9 cellular contexts compared by ENCODE assay signal in the genomic region with DNA sequence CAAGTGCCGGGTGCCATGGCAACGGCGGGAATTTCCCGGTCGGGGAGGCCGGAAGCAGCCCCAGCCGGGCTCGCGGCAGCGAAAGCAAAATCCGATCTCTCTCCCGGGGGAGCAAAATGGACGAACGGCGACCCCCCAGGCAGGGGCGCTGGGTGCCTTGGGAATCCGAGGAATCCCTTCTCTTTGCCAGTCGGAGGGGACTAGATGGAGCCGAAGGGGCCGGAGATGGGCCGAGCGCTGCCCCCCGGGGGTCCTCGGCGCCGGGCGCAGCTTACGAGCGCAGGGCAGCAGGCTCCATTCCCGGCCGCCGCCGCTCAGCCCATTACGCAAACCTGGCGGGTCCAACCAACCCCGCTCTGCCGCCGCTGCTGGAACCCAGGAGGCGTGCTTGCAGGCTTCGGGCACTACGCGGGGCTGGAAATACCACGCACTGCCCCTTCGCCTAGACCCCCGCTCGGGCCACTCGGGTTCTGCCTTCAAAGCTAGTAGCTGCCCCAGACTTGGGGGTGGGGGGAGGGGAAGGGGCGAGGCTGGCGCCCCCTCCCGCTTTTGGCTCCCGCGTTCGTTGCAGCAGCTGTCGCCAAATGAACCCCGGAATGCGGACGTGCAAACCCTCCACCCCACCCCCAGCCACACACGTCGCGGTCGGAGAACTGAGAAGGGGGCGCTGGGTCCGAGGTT. TPM values are rescaled to one million over a fixed set of nuclear protein-coding genes. Genes with fewer than 3 reads are reported as not detected.
A peak's percentile ranks its signal among the peaks of the same experiment; 100 is the strongest.
DNase-seq lines count a peak whose midpoint lies in the region; ATAC-seq, FAIRE-seq and TF ChIP-seq lines count a peak whose summit lies in the region.
"Not testable (repeated sequence)": the region's sequence is repeated elsewhere in the genome, so short reads cannot be mapped to it uniquely, and the experiment has no call there.
"Had no signal": no experiment of that assay in that cellular context is flagged by ENCODE, and none has a peak within 500 bp of the region (broad histone marks: within the 10 kb centered on the region; RNA-seq: fewer than 3 reads in every experiment).

No MANE protein-coding gene starts in this region.

- not testable (repeated sequence) for TF ChIP-seq POLR2A in A549 (IDR thresholded peaks at IDR 0.05; ENCODE audit: low read length)

- H3K4me3 ChIP-seq in A549 (peak overlapping the region; percentile 71), GM23338 (peak overlapping the region; percentile 63), PC-9 (peak overlapping the region; percentile 69), bronchial epithelial cell (ENCODE audit: low read depth, low read length) (peak overlapping the region; percentile 52)

- not testable (repeated sequence) for H3K4me1 Mint-ChIP-seq in GM23338; naive thymus-derived CD8-positive, alpha-beta T cell

- not testable (repeated sequence) for H3K9me2 ChIP-seq in GM23338 (ENCODE audit: insufficient read depth); PC-9 (ENCODE audit: insufficient read depth)

- POLR2A ChIA-PET in A549 (lab: Yijun Ruan, JAX); PC-9 (lab: Charles Lee; ENCODE audit: unreplicated experiment): not testable (repeated sequence)
- POLR2A ChIA-PET in naive thymus-derived CD8-positive, alpha-beta T cell (lab: Charles Lee): interaction anchor here (0.6 to 0.7 kb wide), 2 partner anchors 64 to 87 kb away, joined by 4 read pairs; no protein-coding TSS in a partner anchor

- H3K27ac ChIP-seq in A549 (peak overlapping the region; percentile 82 to 93), GM23338 (ENCODE audit: low read depth) (peak overlapping the region; percentile 81; the same call in 1 of the 2 replicates)
- not testable (repeated sequence) for H3K27ac ChIP-seq in PC-9

- not testable (repeated sequence) for H3K79me2 ChIP-seq in GM23338 (replicated peaks; ENCODE audit: insufficient read depth); PC-9 (ENCODE audit: low read depth)

- H3K27me3 ChIP-seq in GM23338 (ENCODE audit: insufficient read depth); PC-9 (ENCODE audit: insufficient read depth, low read depth); bronchial epithelial cell (ENCODE audit: control insufficient read depth, insufficient read depth, low read length): not testable (repeated sequence)

- H3K9me3 ChIP-seq in A549; PC-9 (ENCODE audit: insufficient read depth, low read depth): not testable (repeated sequence)

- not testable (repeated sequence) for H3K36me3 Mint-ChIP-seq in GM23338 (ENCODE audit: low read depth); naive thymus-derived CD8-positive, alpha-beta T cell

- not testable (repeated sequence) for ATAC-seq in A549; GM23338; left cardiac atrium; naive thymus-derived CD8-positive, alpha-beta T cell

- intact Hi-C loops in PC-9 (cut with micrococcal nuclease; ENCODE audit: unreplicated experiment); left cardiac atrium (cut with DNase I): not testable (repeated sequence)

- H2AFZ ChIP-seq in GM23338, PC-9: not testable (repeated sequence)

- not testable (repeated sequence) for H3K27ac Mint-ChIP-seq in GM23338
- H3K27ac Mint-ChIP-seq in naive thymus-derived CD8-positive, alpha-beta T cell: peak overlapping the region in 9 of 10 donors; percentile 25 to 96 (median 85)

- not testable (repeated sequence) for DNase-seq in A549 (ENCODE audit: low read depth in 1 of 2, low spot score in 1 of 2); bronchial epithelial cell (ENCODE audit: low read depth)
- peak; percentile 49 for DNase-seq in GM23338 (ENCODE audit: low spot score)
- peak in 1 of 2 experiments; percentile 37 for DNase-seq in PC-9
- peak; percentile 5 for DNase-seq in activated CD8-positive, alpha-beta memory T cell treated with anti-CD3 and anti-CD28 coated beads, Interleukin-2, amount 50 U/mL, for 1 hour (ENCODE audit: extremely low read depth)
- DNase-seq in left cardiac atrium: peak; percentile 22
- peak; percentile 21 to 67 (median 56) for DNase-seq in naive thymus-derived CD8-positive, alpha-beta T cell
- peak; percentile 24 to 40 for DNase-seq in stimulated activated CD4-positive, alpha-beta T cell treated with anti-CD3 and anti-CD28 coated beads, Interleukin-4, amount 100 ng/mL, for 48 hours (ENCODE audit: low read depth in 2 of 2)

- CTCF ChIA-PET in A549 (lab: Yijun Ruan, JAX); PC-9 (lab: Charles Lee): not testable (repeated sequence)

- H3K4me1 ChIP-seq in A549; GM23338 (ENCODE audit: insufficient read depth); PC-9 (replicated peaks; ENCODE audit: insufficient read depth): not testable (repeated sequence)

- H3K4me3 Mint-ChIP-seq in GM23338: peak overlapping the region; percentile 67; the same call in 2 of the 3 replicates
- peak overlapping the region; percentile 51 to 90 (median 70) for H3K4me3 Mint-ChIP-seq in naive thymus-derived CD8-positive, alpha-beta T cell

- not testable (repeated sequence) for TF ChIP-seq EP300 in A549 (IDR thresholded peaks at IDR 0.05)

- WGBS in A549 (ENCODE audit: missing lambda C conversion rate): 0% methylated on average over 17 of the region's 63 CpGs

- H3K9me3 Mint-ChIP-seq in GM23338; naive thymus-derived CD8-positive, alpha-beta T cell: not testable (repeated sequence)

- TF ChIP-seq RAD21 in A549 (conservative IDR thresholded peaks at IDR 0.05 in 1 of 2, IDR thresholded peaks at IDR 0.05 in 1 of 2): not testable (repeated sequence)

- not testable (repeated sequence) for H3K27me3 Mint-ChIP-seq in GM23338 (ENCODE audit: insufficient read depth, low read depth, poor library complexity); naive thymus-derived CD8-positive, alpha-beta T cell

- TF ChIP-seq CTCF in A549 (IDR thresholded peaks at IDR 0.05); GM23338 (conservative IDR thresholded peaks at IDR 0.05; ENCODE audit: low read depth in 2 of 2); PC-9 (conservative IDR thresholded peaks at IDR 0.05); bronchial epithelial cell (IDR thresholded peaks at IDR 0.05; ENCODE audit: insufficient read depth, low read length, severe bottlenecking): not testable (repeated sequence)

- H3K4me2 ChIP-seq in A549: peak overlapping the region; percentile 69
- H3K4me2 ChIP-seq in GM23338: peak overlapping the region; percentile 76
- H3K4me2 ChIP-seq in PC-9: peak overlapping the region; percentile 79

- H3F3A ChIP-seq in GM23338 (replicated peaks; ENCODE audit: low read depth); PC-9 (ENCODE audit: insufficient read depth, low read depth): not testable (repeated sequence)

- not testable (repeated sequence) for FAIRE-seq in A549 (lab: Jason Lieb, UNC); bronchial epithelial cell (lab: Jason Lieb, UNC)

- TSS peak; percentile 60 for BruUV-seq in PC-9 (replicated peaks; lab: Mats Ljungman, UMichigan)

- not testable (repeated sequence) for H3K36me3 ChIP-seq in GM23338 (ENCODE audit: insufficient read depth); PC-9 (ENCODE audit: low read depth); bronchial epithelial cell (ENCODE audit: control insufficient read depth, insufficient read depth, low read length)

- H4K20me1 ChIP-seq in GM23338 (replicated peaks; ENCODE audit: insufficient read depth); PC-9 (ENCODE audit: insufficient read depth): not testable (repeated sequence)

TF ChIP-seq in A549, 52 proteins besides CTCF, POLR2A, EP300 and RAD21:
- TF ChIP-seq, protein P1, sequence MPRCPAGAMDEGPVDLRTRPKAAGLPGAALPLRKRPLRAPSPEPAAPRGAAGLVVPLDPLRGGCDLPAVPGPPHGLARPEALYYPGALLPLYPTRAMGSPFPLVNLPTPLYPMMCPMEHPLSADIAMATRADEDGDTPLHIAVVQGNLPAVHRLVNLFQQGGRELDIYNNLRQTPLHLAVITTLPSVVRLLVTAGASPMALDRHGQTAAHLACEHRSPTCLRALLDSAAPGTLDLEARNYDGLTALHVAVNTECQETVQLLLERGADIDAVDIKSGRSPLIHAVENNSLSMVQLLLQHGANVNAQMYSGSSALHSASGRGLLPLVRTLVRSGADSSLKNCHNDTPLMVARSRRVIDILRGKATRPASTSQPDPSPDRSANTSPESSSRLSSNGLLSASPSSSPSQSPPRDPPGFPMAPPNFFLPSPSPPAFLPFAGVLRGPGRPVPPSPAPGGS (IDR thresholded peaks at IDR 0.05): 0 out of 3 replicates have a peak, but pooled peaks have one; percentile 25
- TF ChIP-seq CEBPB (IDR thresholded peaks at IDR 0.05): peak in 1 of 2 experiments; percentile 41; a peak in 2 of 4 replicates

RNA-seq across cellular contexts. Expression of gene PPIAL4G, which starts 24.1 kb away (rescaled TPM):
- polyA plus RNA-seq in A549 (2011; rRNA removed) (not detected in 2 replicates), A549 (2017; fragmentation: RNase III; extraction: RNeasy Plus Mini Kit Qiagen cat#74134 plus additional on column Dnase treatment) (not detected in 3 replicates), GM23338 (2016; fragmentation: Nextera tagmentation; extraction: Ambion mirVana) (0.07 TPM in 1 of 2 replicates, not detected in the other)
- polyA plus RNA-seq in A549 (2012; cell fraction: cytosol; rRNA removed): not detected in 2 replicates
- polyA plus RNA-seq in A549 (2012; cell fraction: nucleus; rRNA removed): not detected in 2 replicates
- not detected in 2 replicates for polyA minus RNA-seq in A549 (2011; rRNA and poly(A)+ RNA removed)
- total RNA-seq in GM23338 (2014; rRNA removed; shearing (Covaris generic)): not detected in 2 replicates
- total RNA-seq in PC-9 (2021) (not detected in 2 replicates), bronchial epithelial cell (not detected in 2 replicates), left cardiac atrium (not detected)
- 1 to 10 TPM; 2.6 to 3.0 TPM for total RNA-seq in naive thymus-derived CD8-positive, alpha-beta T cell
- under 1 TPM; 0.06 to 0.10 (median 0.08) TPM for polyA plus RNA-seq in naive thymus-derived CD8-positive, alpha-beta T cell
- total RNA-seq: A172 had no signal
